Comparison of ENCODE assay signal across 13 cellular contexts in the genomic region with DNA sequence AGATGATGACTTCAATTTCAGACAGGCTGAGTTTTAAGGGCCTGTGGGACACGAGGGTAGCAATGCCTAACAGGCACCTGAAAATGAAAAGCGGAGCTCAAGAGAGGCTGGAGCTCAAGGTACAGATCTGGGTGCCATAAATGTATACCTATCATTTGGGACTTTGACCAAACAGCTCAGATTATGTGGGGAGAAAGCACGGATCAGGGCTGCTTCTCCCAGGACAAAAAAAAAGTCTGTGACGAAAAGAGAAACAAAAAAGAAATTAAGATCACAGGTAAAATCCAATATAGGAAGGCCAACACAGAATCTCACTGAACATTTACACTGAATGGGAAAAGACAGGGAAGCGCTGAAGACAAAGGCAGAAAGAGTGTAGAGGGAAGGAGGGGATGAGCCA. TPM values are rescaled to one million over a fixed set of nuclear protein-coding genes. Genes with fewer than 3 reads are reported as not detected.
DNase-seq lines count a peak whose midpoint lies in the region; ATAC-seq and TF ChIP-seq lines count a peak whose summit lies in the region.
"Had no signal": no experiment of that assay in that cellular context is flagged by ENCODE, and none has a peak within 500 bp of the region (broad histone marks: within the 10 kb centered on the region; RNA-seq: fewer than 3 reads in every experiment).

No MANE protein-coding gene starts in this region.

- no peak overlapping the region for H3K9ac ChIP-seq in mesenchymal stem cell (ENCODE audit: low read length)

- no peak overlapping the region for H3K4ac ChIP-seq in mesenchymal stem cell (ENCODE audit: low read depth in 1 of 2, low read length in 2 of 2)

- H2BK12ac ChIP-seq in mesenchymal stem cell (ENCODE audit: low read length in 2 of 2) = no peak overlapping the region

- H4K91ac ChIP-seq in mesenchymal stem cell (ENCODE audit: low read length) = no peak overlapping the region

- H3K4me2 ChIP-seq in mesenchymal stem cell (ENCODE audit: low read length, poor library complexity, severe bottlenecking) = no peak overlapping the region

- WGBS in mesenchymal stem cell = 83% methylated on average over 5 of the region's 5 CpGs
- 87% methylated on average over 5 of the region's 5 CpGs for WGBS in suprapubic skin

- H2BK5ac ChIP-seq in mesenchymal stem cell (ENCODE audit: low read depth, low read length, poor library complexity, severe bottlenecking) = no peak overlapping the region

- peaks cover 4% of the 10 kb centered on the region for H3K79me1 ChIP-seq in mesenchymal stem cell (replicated peaks; ENCODE audit: low read length, poor library complexity, severe bottlenecking)

- H3K27me3 Mint-ChIP-seq in CD8-positive, alpha-beta memory T cell = no peaks in the 10 kb centered on the region
- H3K27me3 Mint-ChIP-seq in IgD-negative memory B cell = no peaks in the 10 kb centered on the region
- no peaks in the 10 kb centered on the region for H3K27me3 Mint-ChIP-seq in activated naive CD8-positive, alpha-beta T cell treated with anti-CD3 and anti-CD28 coated beads, Interleukin-2, amount 50 U/mL, for 24 hours
- H3K27me3 Mint-ChIP-seq in naive thymus-derived CD8-positive, alpha-beta T cell = no peaks in the 10 kb centered on the region

- no peaks in the 10 kb centered on the region for H3K9me3 ChIP-seq in CD8-positive, alpha-beta memory T cell (ENCODE audit: low read length)
- H3K9me3 ChIP-seq in mesenchymal stem cell (ENCODE audit: control insufficient read depth, low read length) = no peaks in the 10 kb centered on the region
- H3K9me3 ChIP-seq in suprapubic skin = no peaks in the 10 kb centered on the region
- H3K9me3 ChIP-seq: esophagus squamous epithelium, ovary had no signal

- peak overlapping the region; percentile 83 to 95 (median 92) for H3K4me3 Mint-ChIP-seq in CD8-positive, alpha-beta memory T cell
- peak overlapping the region; percentile 60 to 94 (median 87) for H3K4me3 Mint-ChIP-seq in IgD-negative memory B cell
- H3K4me3 Mint-ChIP-seq in activated naive CD8-positive, alpha-beta T cell treated with anti-CD3 and anti-CD28 coated beads, Interleukin-2, amount 50 U/mL, for 24 hours = peak overlapping the region; percentile 82
- peak overlapping the region; percentile 63 to 94 (median 86) for H3K4me3 Mint-ChIP-seq in naive thymus-derived CD8-positive, alpha-beta T cell

- no peak for TF ChIP-seq EP300 in suprapubic skin (IDR thresholded peaks at IDR 0.05)

- no peak overlapping the region for H2AFZ ChIP-seq in mesenchymal stem cell (ENCODE audit: low read depth, low read length)

- H3K18ac ChIP-seq in mesenchymal stem cell (ENCODE audit: low read depth in 1 of 2, low read length in 2 of 2) = no peak overlapping the region

- peaks cover 42% of the 10 kb centered on the region for H3K4me1 ChIP-seq in CD8-positive, alpha-beta memory T cell (ENCODE audit: insufficient read depth, low read length)
- H3K4me1 ChIP-seq in mesenchymal stem cell (ENCODE audit: control insufficient read depth, insufficient read depth, low read depth, low read length) = peaks cover 5% of the 10 kb centered on the region
- peaks cover 39% of the 10 kb centered on the region for H3K4me1 ChIP-seq in suprapubic skin

- no peak overlapping the region for H3K4me3 ChIP-seq in CD8-positive, alpha-beta memory T cell (ENCODE audit: low read length)
- H3K4me3 ChIP-seq in mesenchymal stem cell (ENCODE audit: insufficient read depth in 1 of 2, low read depth in 1 of 2, low read length in 2 of 2) (peak overlapping the region in 1 of 2 experiments; percentile 81), suprapubic skin (no peak overlapping the region)
- H3K4me3 ChIP-seq: ovary had no signal

- TF ChIP-seq POLR2A in suprapubic skin (IDR thresholded peaks at IDR 0.05) = no peak

- ATAC-seq in activated naive CD8-positive, alpha-beta T cell treated with anti-CD3 and anti-CD28 coated beads, Interleukin-2, amount 50 U/mL, for 24 hours = no peak
- no peak for ATAC-seq in naive thymus-derived CD8-positive, alpha-beta T cell
- ATAC-seq in GM19455 (IDR thresholded peaks at IDR 0.05; ENCODE audit: unreplicated experiment) = no peak

- TF ChIP-seq CTCF in suprapubic skin (IDR thresholded peaks at IDR 0.05) = no peak

- H3K4me1 Mint-ChIP-seq in CD8-positive, alpha-beta memory T cell = peaks cover 48 to 61% (median 61%) of the 10 kb centered on the region in 3 donors
- peaks cover 37 to 48% (median 43%) of the 10 kb centered on the region in 3 donors for H3K4me1 Mint-ChIP-seq in IgD-negative memory B cell
- peaks cover 60% of the 10 kb centered on the region for H3K4me1 Mint-ChIP-seq in activated naive CD8-positive, alpha-beta T cell treated with anti-CD3 and anti-CD28 coated beads, Interleukin-2, amount 50 U/mL, for 24 hours
- peaks cover 23 to 62% (median 54%) of the 10 kb centered on the region in 4 donors for H3K4me1 Mint-ChIP-seq in naive thymus-derived CD8-positive, alpha-beta T cell

- H4K8ac ChIP-seq in mesenchymal stem cell (ENCODE audit: low read length) = no peak overlapping the region

- CTCF ChIA-PET in CD8-positive, alpha-beta memory T cell (lab: Charles Lee) = interaction anchor here (4.1 kb wide), 1 partner anchor 8 kb away, joined by 24 read pairs; the partner anchor contains the start of gene ATP5F1E

- H3K27ac Mint-ChIP-seq in CD8-positive, alpha-beta memory T cell = peak overlapping the region in 7 of 8 donors; percentile 25 to 97 (median 77)
- peak overlapping the region; percentile 55 to 94 (median 85) for H3K27ac Mint-ChIP-seq in IgD-negative memory B cell
- H3K27ac Mint-ChIP-seq in activated naive CD8-positive, alpha-beta T cell treated with anti-CD3 and anti-CD28 coated beads, Interleukin-2, amount 50 U/mL, for 24 hours = peak overlapping the region; percentile 79
- peak overlapping the region in 9 of 10 donors; percentile 29 to 90 (median 40) for H3K27ac Mint-ChIP-seq in naive thymus-derived CD8-positive, alpha-beta T cell

- no peak overlapping the region for H2AK5ac ChIP-seq in mesenchymal stem cell (ENCODE audit: low read length, severe bottlenecking)

- no peak overlapping the region for H2BK15ac ChIP-seq in mesenchymal stem cell (ENCODE audit: low read depth, poor library complexity, severe bottlenecking)

- H3K27me3 ChIP-seq in CD8-positive, alpha-beta memory T cell (ENCODE audit: insufficient read depth, low read length, poor library complexity, severe bottlenecking) = no peaks in the 10 kb centered on the region
- H3K27me3 ChIP-seq in mesenchymal stem cell (ENCODE audit: control insufficient read depth in 1 of 2, insufficient read depth in 1 of 2, low read length in 2 of 2) = no peaks in the 10 kb centered on the region
- H3K27me3 ChIP-seq in suprapubic skin = no peaks in the 10 kb centered on the region
- H3K27me3 ChIP-seq: esophagus squamous epithelium, ovary had no signal

- no peak overlapping the region for H2BK120ac ChIP-seq in mesenchymal stem cell (ENCODE audit: low read depth, low read length)

- DNase-seq in CD8-positive, alpha-beta memory T cell = no peak
- no peak for DNase-seq in activated naive CD8-positive, alpha-beta T cell treated with anti-CD3 and anti-CD28 coated beads, Interleukin-2, amount 50 U/mL, for 24 hours
- no peak for DNase-seq in naive thymus-derived CD8-positive, alpha-beta T cell
- DNase-seq in mesenchymal stem cell (no peak), suprapubic skin (ENCODE audit: low spot score in 2 of 2) (no peak)
- DNase-seq in activated CD8-positive, alpha-beta memory T cell treated with anti-CD3 and anti-CD28 coated beads, Interleukin-2, amount 50 U/mL, for 4 hours = no peak
- DNase-seq: esophagus squamous epithelium, kidney, NCI-H82, ovary had no signal

- no peak overlapping the region for H3K14ac ChIP-seq in mesenchymal stem cell (ENCODE audit: low read length in 2 of 2)

- peaks cover 25% of the 10 kb centered on the region for H3K36me3 ChIP-seq in CD8-positive, alpha-beta memory T cell (ENCODE audit: insufficient read depth, low read length)
- peaks cover 8 to 38% of the 10 kb centered on the region in 2 experiments for H3K36me3 ChIP-seq in mesenchymal stem cell (ENCODE audit: control insufficient read depth in 1 of 2, insufficient read depth in 2 of 2, low read depth in 1 of 2, low read length in 2 of 2)
- peaks cover 27% of the 10 kb centered on the region for H3K36me3 ChIP-seq in suprapubic skin
- H3K36me3 ChIP-seq: ovary had no signal

- POLR2A ChIA-PET in CD8-positive, alpha-beta memory T cell (lab: Charles Lee) = interaction anchor here (1.5 to 3.9 kb wide), 2 partner anchors 8 to 151 kb away, joined by 4 to 35 read pairs; partner anchors contain the start of gene ATP5F1E
- POLR2A ChIA-PET in naive thymus-derived CD8-positive, alpha-beta T cell (lab: Charles Lee) = interaction anchor here (3.9 kb wide), 1 partner anchor 8 kb away, joined by 68 read pairs; the partner anchor contains the start of gene ATP5F1E

- no peaks in the 10 kb centered on the region for H3K9me3 Mint-ChIP-seq in CD8-positive, alpha-beta memory T cell
- H3K9me3 Mint-ChIP-seq in IgD-negative memory B cell = no peaks in the 10 kb centered on the region
- H3K9me3 Mint-ChIP-seq in activated naive CD8-positive, alpha-beta T cell treated with anti-CD3 and anti-CD28 coated beads, Interleukin-2, amount 50 U/mL, for 24 hours = no peaks in the 10 kb centered on the region
- no peaks in the 10 kb centered on the region for H3K9me3 Mint-ChIP-seq in naive thymus-derived CD8-positive, alpha-beta T cell

- peaks cover 10 to 49% (median 11%) of the 10 kb centered on the region in 3 donors for H3K36me3 Mint-ChIP-seq in CD8-positive, alpha-beta memory T cell
- peaks cover 6% of the 10 kb centered on the region for H3K36me3 Mint-ChIP-seq in IgD-negative memory B cell
- peaks cover 55% of the 10 kb centered on the region for H3K36me3 Mint-ChIP-seq in activated naive CD8-positive, alpha-beta T cell treated with anti-CD3 and anti-CD28 coated beads, Interleukin-2, amount 50 U/mL, for 24 hours (ENCODE audit: low read depth)
- H3K36me3 Mint-ChIP-seq in naive thymus-derived CD8-positive, alpha-beta T cell = peaks cover 4 to 45% (median 12%) of the 10 kb centered on the region in 3 donors

- no peak overlapping the region for H3K23ac ChIP-seq in mesenchymal stem cell (ENCODE audit: low read length in 2 of 2)

- no peak overlapping the region for H3K27ac ChIP-seq in CD8-positive, alpha-beta memory T cell (ENCODE audit: low read depth, low read length)
- no peak overlapping the region for H3K27ac ChIP-seq in mesenchymal stem cell (ENCODE audit: low read length, poor library complexity, severe bottlenecking)
- no peak overlapping the region for H3K27ac ChIP-seq in suprapubic skin
- H3K27ac ChIP-seq: ovary had no signal

RNA-seq across cellular contexts. Expression of gene PRELID3B, which starts 1.9 kb away (rescaled TPM):
- total RNA-seq in CD8-positive, alpha-beta memory T cell = 100 to 1,000 TPM; 127 to 141 TPM
- polyA plus RNA-seq in CD8-positive, alpha-beta memory T cell = 33.8 TPM
- 36.5 TPM for polyA plus RNA-seq in IgD-negative memory B cell
- total RNA-seq in naive thymus-derived CD8-positive, alpha-beta T cell = 10 to 100 TPM; 37.9 to 45.4 TPM
- polyA plus RNA-seq in naive thymus-derived CD8-positive, alpha-beta T cell = 10 to 100 TPM; 26.8 to 27.9 (median 26.9) TPM
- 16.4 TPM for polyA plus RNA-seq in mesenchymal stem cell (2013, experiment 1 of 2)
- polyA plus RNA-seq in mesenchymal stem cell (2013, experiment 2 of 2) = 17.4 TPM
- 10 to 100 TPM; 25.4 to 42.2 (median 32.8) TPM for total RNA-seq in suprapubic skin

RNA-seq across cellular contexts. Expression of gene ATP5F1E, which starts 8.5 kb away (rescaled TPM):
- 100 to 1,000 TPM in 1 of 2 experiments, 10 to 100 TPM in 1; 98.1 to 102 TPM for total RNA-seq in CD8-positive, alpha-beta memory T cell
- polyA plus RNA-seq in CD8-positive, alpha-beta memory T cell = 95.0 TPM
- 103 TPM for polyA plus RNA-seq in IgD-negative memory B cell
- total RNA-seq in naive thymus-derived CD8-positive, alpha-beta T cell = 10 to 100 TPM; 78.2 to 80.3 TPM
- polyA plus RNA-seq in naive thymus-derived CD8-positive, alpha-beta T cell = 100 to 1,000 TPM in 1 of 3 donors, 10 to 100 TPM in 2; 66.9 to 118 (median 91.4) TPM
- polyA plus RNA-seq in mesenchymal stem cell (2013, experiment 1 of 2) = 110 TPM
- 119 TPM for polyA plus RNA-seq in mesenchymal stem cell (2013, experiment 2 of 2)
- total RNA-seq in suprapubic skin = 10 to 100 TPM; 16.1 to 26.8 (median 19.5) TPM

RNA-seq across cellular contexts. Expression of gene TUBB1, which starts 21.5 kb away (rescaled TPM):
- not detected for total RNA-seq in CD8-positive, alpha-beta memory T cell
- 0.10 TPM for polyA plus RNA-seq in CD8-positive, alpha-beta memory T cell
- polyA plus RNA-seq in IgD-negative memory B cell = 7.8 TPM
- total RNA-seq in naive thymus-derived CD8-positive, alpha-beta T cell = not detected
- under 1 TPM in 1 of 3 donors, not detected in 2; 0.05 TPM for polyA plus RNA-seq in naive thymus-derived CD8-positive, alpha-beta T cell
- not detected for polyA plus RNA-seq in mesenchymal stem cell (2013, experiment 1 of 2)
- polyA plus RNA-seq in mesenchymal stem cell (2013, experiment 2 of 2) = not detected
- under 1 TPM in 1 of 4 donors, not detected in 3; 0.17 TPM for total RNA-seq in suprapubic skin
- total RNA-seq: kidney, ureter had no signal

RNA-seq across cellular contexts. Expression of gene CTSZ, which starts 33.6 kb away (rescaled TPM):
- total RNA-seq in CD8-positive, alpha-beta memory T cell = 10 to 100 TPM; 35.3 to 36.0 TPM
- 1.5 TPM for polyA plus RNA-seq in CD8-positive, alpha-beta memory T cell
- 34.7 TPM for polyA plus RNA-seq in IgD-negative memory B cell
- total RNA-seq in naive thymus-derived CD8-positive, alpha-beta T cell = 10 to 100 TPM; 15.8 to 19.1 TPM
- polyA plus RNA-seq in naive thymus-derived CD8-positive, alpha-beta T cell = 1 to 10 TPM in 2 of 3 donors, under 1 TPM in 1; 0.60 to 2.9 (median 1.0) TPM
- polyA plus RNA-seq in mesenchymal stem cell (2013, experiment 1 of 2) = 117 TPM
- 116 TPM for polyA plus RNA-seq in mesenchymal stem cell (2013, experiment 2 of 2)
- total RNA-seq in suprapubic skin = 10 to 100 TPM; 25.6 to 38.7 (median 34.7) TPM

RNA-seq across cellular contexts. Expression of gene NELFCD, which starts 59.6 kb away (rescaled TPM):
- total RNA-seq in CD8-positive, alpha-beta memory T cell = 100 to 1,000 TPM; 101 to 108 TPM
- 78.1 TPM for polyA plus RNA-seq in CD8-positive, alpha-beta memory T cell
- polyA plus RNA-seq in IgD-negative memory B cell = 79.6 TPM
- 100 to 1,000 TPM in 1 of 2 experiments, 10 to 100 TPM in 1; 92.4 to 101 TPM for total RNA-seq in naive thymus-derived CD8-positive, alpha-beta T cell
- polyA plus RNA-seq in naive thymus-derived CD8-positive, alpha-beta T cell = 10 to 100 TPM; 63.6 to 76.5 (median 74.0) TPM
- 29.8 TPM for polyA plus RNA-seq in mesenchymal stem cell (2013, experiment 1 of 2)
- polyA plus RNA-seq in mesenchymal stem cell (2013, experiment 2 of 2) = 30.4 TPM
- 10 to 100 TPM; 45.9 to 90.0 (median 63.4) TPM for total RNA-seq in suprapubic skin
